19 cellular contexts compared by ENCODE assay signal in genomic region chr16:12290165-12290564, GRCh38.
"Had no signal": no experiment of that assay in that cellular context is flagged by ENCODE, and none has a peak within 500 bp of the region (broad histone marks: within the 10 kb centered on the region; RNA-seq: fewer than 3 reads in every experiment).

No MANE protein-coding gene starts in this region.

- H3K27ac ChIP-seq: brain microvascular endothelial cell, pancreas, psoas muscle, VCaP had no signal

- H3K36me3 ChIP-seq: brain microvascular endothelial cell, left lung, pancreas, transverse colon had no signal

- H3K27me3 ChIP-seq: brain microvascular endothelial cell, left lung, pancreas, transverse colon had no signal

- H3K4me1 ChIP-seq: pancreas, psoas muscle had no signal

- H3K4me3 ChIP-seq: left lung, pancreas, psoas muscle, transverse colon had no signal

- H3K9me3 ChIP-seq: pancreas, psoas muscle, transverse colon had no signal

- ATAC-seq: activated CD4-positive, CD25-positive, alpha-beta regulatory T cell treated with anti-CD3 and anti-CD28 coated beads, Interleukin-2, amount 50 U/mL, for 24 hours; pancreas; psoas muscle had no signal

- DNase-seq: activated CD4-positive, alpha-beta T cell treated with anti-CD3 and anti-CD28 coated beads for 48 hours; activated CD4-positive, alpha-beta T cell treated with anti-CD3 and anti-CD28 coated beads, Interleukin-2, amount 50 U/mL, for 48 hours; activated CD8-positive, alpha-beta memory T cell treated with anti-CD3 and anti-CD28 coated beads for 24 hours; activated gamma-delta T cell; activated naive CD4-positive, alpha-beta T cell treated with anti-CD3 and anti-CD28 coated beads, Interleukin-2, amount 10 ng/mL, durations not matched to agents 7 days and 5 days; activated naive CD8-positive, alpha-beta T cell treated with anti-CD3 and anti-CD28 coated beads, Interleukin-2, amount 10 ng/mL, durations not matched to agents 7 days and 5 days; brain microvascular endothelial cell; caudate nucleus; cortex of kidney; foreskin fibroblast; mammary epithelial cell; pancreas; psoas muscle; stimulated activated naive CD4-positive, alpha-beta T cell treated with Interleukin-2 at 50 U/mL for 16 hours; T-helper 9 cell had no signal
